ENCODE assay signal across 9 cellular contexts in the genomic region with DNA sequence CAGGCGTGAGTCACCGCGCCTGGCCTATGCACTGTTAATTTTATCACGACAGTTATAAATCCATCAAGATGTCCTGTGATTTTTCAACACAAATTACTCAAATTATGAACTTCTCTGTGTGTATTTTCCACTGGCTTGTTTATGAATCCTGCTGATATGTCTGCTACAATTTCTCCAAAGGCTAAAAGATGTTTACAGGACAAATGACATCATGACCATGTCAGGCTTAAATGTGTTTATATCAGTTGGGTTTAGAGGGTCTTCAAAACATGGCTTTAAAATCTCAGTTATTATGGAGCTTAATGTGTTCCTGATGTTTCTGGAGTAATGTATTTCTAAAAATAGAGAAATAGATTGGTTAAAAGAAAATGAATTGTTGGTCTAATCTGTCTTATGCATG. TPM values are rescaled to one million over a fixed set of nuclear protein-coding genes. Genes with fewer than 3 reads are reported as not detected.
"Had no signal": no experiment of that assay in that cellular context is flagged by ENCODE, and none has a peak within 500 bp of the region (broad histone marks: within the 10 kb centered on the region; RNA-seq: fewer than 3 reads in every experiment).

No MANE protein-coding gene starts in this region.

- H3K27ac ChIP-seq: GM23248, HL-60 had no signal

- H3K9ac ChIP-seq: GM23248 had no signal

- H3K4me3 ChIP-seq: GM23248 had no signal

- DNase-seq: GM23248, GOT3, H9, HCEC 1CT had no signal

- H2AFZ ChIP-seq: GM23248 had no signal

- ATAC-seq: HepG2 had no signal

- FAIRE-seq: H54, HepG2 had no signal

RNA-seq across cellular contexts. Expression of a gene that starts 44.0 kb away (rescaled TPM):
- total RNA-seq: HepG2, HT1080 had no signal
- polyA plus RNA-seq: HepG2, IgD-negative memory B cell had no signal
